1 cellular context compared by ENCODE assay signal in the genomic region with DNA sequence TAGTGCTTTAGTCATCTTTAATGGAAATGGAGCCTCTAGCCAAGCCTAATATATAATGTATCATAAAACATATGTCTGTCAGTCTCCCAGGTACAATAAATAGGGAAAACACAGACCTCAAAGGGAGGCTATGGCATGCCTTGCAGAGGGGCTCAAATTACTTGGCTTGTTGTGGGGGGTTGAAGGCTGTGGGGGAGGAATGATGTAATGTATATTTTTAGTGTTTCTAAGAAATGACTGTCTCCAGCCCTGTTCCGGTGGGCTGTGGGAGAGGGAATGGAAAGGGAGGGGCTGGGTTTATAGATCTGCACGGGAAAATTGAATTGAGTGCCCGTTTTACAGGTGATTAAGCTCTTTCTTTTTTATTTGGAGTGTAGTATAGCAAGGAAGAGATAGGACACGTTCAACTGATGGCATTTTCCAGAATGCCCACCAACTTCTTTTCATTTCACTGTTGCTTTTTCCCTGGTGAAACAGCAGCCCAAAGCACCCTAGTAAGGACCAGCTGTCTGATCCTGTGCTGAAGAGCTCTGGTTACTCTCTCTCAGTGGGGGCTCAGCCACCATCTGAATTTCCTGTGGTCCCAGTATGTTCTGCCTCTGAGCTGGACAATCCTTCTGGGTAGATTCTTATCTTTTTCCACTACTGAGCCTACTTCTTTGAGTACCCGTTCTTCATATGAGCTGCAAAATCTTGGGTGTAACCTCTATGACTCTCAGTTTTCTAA.
TF ChIP-seq lines count a peak whose summit lies in the region.

No MANE protein-coding gene starts in this region.

TF ChIP-seq in HEK293, 187 proteins besides CTCF, POLR2A, EP300 and RAD21 (continued from another document and continues in another):
- TF ChIP-seq HIC1 (tag by site-specific recombination; IDR thresholded peaks at IDR 0.05): peak; percentile 80
- TF ChIP-seq, protein P1, sequence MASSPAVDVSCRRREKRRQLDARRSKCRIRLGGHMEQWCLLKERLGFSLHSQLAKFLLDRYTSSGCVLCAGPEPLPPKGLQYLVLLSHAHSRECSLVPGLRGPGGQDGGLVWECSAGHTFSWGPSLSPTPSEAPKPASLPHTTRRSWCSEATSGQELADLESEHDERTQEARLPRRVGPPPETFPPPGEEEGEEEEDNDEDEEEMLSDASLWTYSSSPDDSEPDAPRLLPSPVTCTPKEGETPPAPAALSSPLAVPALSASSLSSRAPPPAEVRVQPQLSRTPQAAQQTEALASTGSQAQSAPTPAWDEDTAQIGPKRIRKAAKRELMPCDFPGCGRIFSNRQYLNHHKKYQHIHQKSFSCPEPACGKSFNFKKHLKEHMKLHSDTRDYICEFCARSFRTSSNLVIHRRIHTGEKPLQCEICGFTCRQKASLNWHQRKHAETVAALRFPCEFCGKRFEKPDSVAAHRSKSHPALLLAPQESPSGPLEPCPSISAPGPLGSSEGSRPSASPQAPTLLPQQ (tag by site-specific recombination; IDR thresholded peaks at IDR 0.05): peak; percentile 55; the same call in 1 of the 2 replicates
- TF ChIP-seq OSR2 (tag by site-specific recombination; IDR thresholded peaks at IDR 0.05): 0 out of 2 replicates have a peak, but pooled peaks have one; percentile 40
- TF ChIP-seq ZNF645 (tag by site-specific recombination; IDR thresholded peaks at IDR 0.05): no peak
- TF ChIP-seq ZFHX2 (tag by site-specific recombination; conservative IDR thresholded peaks at IDR 0.05): peak; percentile 63
- TF ChIP-seq ATF2 (tag by site-specific recombination; IDR thresholded peaks at IDR 0.05; ENCODE audit: low read depth): peak; percentile 81
- TF ChIP-seq ZNF10 (tag by site-specific recombination; IDR thresholded peaks at IDR 0.05): peak; percentile 67; the same call in 1 of the 2 replicates
- no peak for TF ChIP-seq ZNF23 (tag by site-specific recombination; IDR thresholded peaks at IDR 0.05; ENCODE audit: borderline replicate concordance)
- TF ChIP-seq ZNF121 (tag by site-specific recombination; IDR thresholded peaks at IDR 0.05): no peak
- TF ChIP-seq ZNF19 (tag by site-specific recombination; IDR thresholded peaks at IDR 0.05; ENCODE audit: low read depth): no peak
- TF ChIP-seq TRIM28 (IDR thresholded peaks at IDR 0.05; ENCODE audit: borderline replicate concordance, low read length): peak; percentile 55; the same call in 1 of the 2 replicates
- TF ChIP-seq ZNF501 (tag by site-specific recombination; IDR thresholded peaks at IDR 0.05): peak; percentile 33; the same call in 1 of the 2 replicates
- TF ChIP-seq, protein P2, sequence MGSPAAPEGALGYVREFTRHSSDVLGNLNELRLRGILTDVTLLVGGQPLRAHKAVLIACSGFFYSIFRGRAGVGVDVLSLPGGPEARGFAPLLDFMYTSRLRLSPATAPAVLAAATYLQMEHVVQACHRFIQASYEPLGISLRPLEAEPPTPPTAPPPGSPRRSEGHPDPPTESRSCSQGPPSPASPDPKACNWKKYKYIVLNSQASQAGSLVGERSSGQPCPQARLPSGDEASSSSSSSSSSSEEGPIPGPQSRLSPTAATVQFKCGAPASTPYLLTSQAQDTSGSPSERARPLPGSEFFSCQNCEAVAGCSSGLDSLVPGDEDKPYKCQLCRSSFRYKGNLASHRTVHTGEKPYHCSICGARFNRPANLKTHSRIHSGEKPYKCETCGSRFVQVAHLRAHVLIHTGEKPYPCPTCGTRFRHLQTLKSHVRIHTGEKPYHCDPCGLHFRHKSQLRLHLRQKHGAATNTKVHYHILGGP (tag by site-specific recombination; IDR thresholded peaks at IDR 0.05): peak; percentile 26; the same call in 1 of the 2 replicates
- TF ChIP-seq TSHZ1 (tag by site-specific recombination; IDR thresholded peaks at IDR 0.05; ENCODE audit: borderline replicate concordance): no peak
- TF ChIP-seq ZNF629 (tag by site-specific recombination; IDR thresholded peaks at IDR 0.05): peak; percentile 48
- peak; percentile 57 for TF ChIP-seq SP7 (tag by site-specific recombination; IDR thresholded peaks at IDR 0.05)
- TF ChIP-seq WT1 (tag by site-specific recombination; IDR thresholded peaks at IDR 0.05): peak; percentile 83
- TF ChIP-seq GLIS1 (tag by site-specific recombination; IDR thresholded peaks at IDR 0.05): peak; percentile 99
- 0 out of 2 replicates have a peak, but pooled peaks have one; percentile 11 for TF ChIP-seq ZNF366 (tag by site-specific recombination; conservative IDR thresholded peaks at IDR 0.05)
- peak; percentile 34; the same call in 1 of the 2 replicates for TF ChIP-seq GLIS2 (tag by site-specific recombination; IDR thresholded peaks at IDR 0.05)
- peak; percentile 68; the same call in 1 of the 2 replicates for TF ChIP-seq TCF7L2 (IDR thresholded peaks at IDR 0.05; ENCODE audit: borderline replicate concordance, low read depth, low read length)
- TF ChIP-seq PRDM6 (tag by site-specific recombination; IDR thresholded peaks at IDR 0.05): peak; percentile 65
- TF ChIP-seq ZNF529 (tag by site-specific recombination; IDR thresholded peaks at IDR 0.05; ENCODE audit: insufficient replicate concordance): no peak
- no peak for TF ChIP-seq ZNF530 (tag by site-specific recombination; IDR thresholded peaks at IDR 0.05; ENCODE audit: low read depth)
- TF ChIP-seq ZXDB (tag by site-specific recombination; IDR thresholded peaks at IDR 0.05): 0 out of 2 replicates have a peak, but pooled peaks have one; percentile 47
- TF ChIP-seq, protein P3, sequence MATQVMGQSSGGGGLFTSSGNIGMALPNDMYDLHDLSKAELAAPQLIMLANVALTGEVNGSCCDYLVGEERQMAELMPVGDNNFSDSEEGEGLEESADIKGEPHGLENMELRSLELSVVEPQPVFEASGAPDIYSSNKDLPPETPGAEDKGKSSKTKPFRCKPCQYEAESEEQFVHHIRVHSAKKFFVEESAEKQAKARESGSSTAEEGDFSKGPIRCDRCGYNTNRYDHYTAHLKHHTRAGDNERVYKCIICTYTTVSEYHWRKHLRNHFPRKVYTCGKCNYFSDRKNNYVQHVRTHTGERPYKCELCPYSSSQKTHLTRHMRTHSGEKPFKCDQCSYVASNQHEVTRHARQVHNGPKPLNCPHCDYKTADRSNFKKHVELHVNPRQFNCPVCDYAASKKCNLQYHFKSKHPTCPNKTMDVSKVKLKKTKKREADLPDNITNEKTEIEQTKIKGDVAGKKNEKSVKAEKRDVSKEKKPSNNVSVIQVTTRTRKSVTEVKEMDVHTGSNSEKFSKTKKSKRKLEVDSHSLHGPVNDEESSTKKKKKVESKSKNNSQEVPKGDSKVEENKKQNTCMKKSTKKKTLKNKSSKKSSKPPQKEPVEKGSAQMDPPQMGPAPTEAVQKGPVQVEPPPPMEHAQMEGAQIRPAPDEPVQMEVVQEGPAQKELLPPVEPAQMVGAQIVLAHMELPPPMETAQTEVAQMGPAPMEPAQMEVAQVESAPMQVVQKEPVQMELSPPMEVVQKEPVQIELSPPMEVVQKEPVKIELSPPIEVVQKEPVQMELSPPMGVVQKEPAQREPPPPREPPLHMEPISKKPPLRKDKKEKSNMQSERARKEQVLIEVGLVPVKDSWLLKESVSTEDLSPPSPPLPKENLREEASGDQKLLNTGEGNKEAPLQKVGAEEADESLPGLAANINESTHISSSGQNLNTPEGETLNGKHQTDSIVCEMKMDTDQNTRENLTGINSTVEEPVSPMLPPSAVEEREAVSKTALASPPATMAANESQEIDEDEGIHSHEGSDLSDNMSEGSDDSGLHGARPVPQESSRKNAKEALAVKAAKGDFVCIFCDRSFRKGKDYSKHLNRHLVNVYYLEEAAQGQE (tag by site-specific recombination; IDR thresholded peaks at IDR 0.05): no peak
- peak; percentile 64 for TF ChIP-seq FEZF1 (tag by site-specific recombination; IDR thresholded peaks at IDR 0.05)
- TF ChIP-seq ZNF133 (tag by site-specific recombination; IDR thresholded peaks at IDR 0.05): no peak
- TF ChIP-seq ZNF398 (tag by site-specific recombination; IDR thresholded peaks at IDR 0.05): peak; percentile 71
- TF ChIP-seq ZNF600 (tag by site-specific recombination; IDR thresholded peaks at IDR 0.05): peak; percentile 27; the same call in 1 of the 2 replicates
